In genomic region chr15:40894689-40895308, GRCh38 we compare ENCODE assay signal across 8 cellular contexts. TPM values are rescaled to one million over a fixed set of nuclear protein-coding genes. Genes with fewer than 3 reads are reported as not detected.
DNase-seq lines count a peak whose midpoint lies in the region; ATAC-seq and TF ChIP-seq lines count a peak whose summit lies in the region.

No MANE protein-coding gene starts in this region.

- H3K27ac ChIP-seq in A673 (ENCODE audit: low read depth, low read length, poor library complexity, severe bottlenecking) (peak overlapping the region; percentile 79), osteoblast (ENCODE audit: low read depth, low read length) (peak overlapping the region; percentile 98)

- peaks cover 6% of the 10 kb centered on the region for H3K4me1 ChIP-seq in A673 (ENCODE audit: insufficient read depth, low read length, poor library complexity, severe bottlenecking)
- peaks cover 15% of the 10 kb centered on the region for H3K4me1 ChIP-seq in osteoblast (ENCODE audit: insufficient read depth, low read length)

- H3K27me3 ChIP-seq in A673 (replicated peaks; ENCODE audit: insufficient read depth, low read depth, low read length, poor library complexity): no peaks in the 10 kb centered on the region
- no peaks in the 10 kb centered on the region for H3K27me3 ChIP-seq in osteoblast (ENCODE audit: insufficient read depth, low read length)

- H2AFZ ChIP-seq in osteoblast (ENCODE audit: low read length): peak overlapping the region; percentile 89

- ATAC-seq in HG03432 (IDR thresholded peaks at IDR 0.05; ENCODE audit: unreplicated experiment) (peak; percentile 41), GM18520 (IDR thresholded peaks at IDR 0.05; ENCODE audit: unreplicated experiment) (no peak)

- TF ChIP-seq CTCF in A673 (conservative IDR thresholded peaks at IDR 0.05; ENCODE audit: low read depth, low read length) (peak; percentile 47), GM12875 (IDR thresholded peaks at IDR 0.05; ENCODE audit: borderline replicate concordance, insufficient read depth, low read depth, low read length) (peak; percentile 75), osteoblast (IDR thresholded peaks at IDR 0.05; ENCODE audit: extremely low read depth, low read depth, low read length) (peak; percentile 70)

- BruUV-seq in A673 (replicated peaks; lab: Mats Ljungman, UMichigan): TSS peak; percentile 75

- H3K4me3 ChIP-seq in A673 (ENCODE audit: low read depth, low read length, poor library complexity, severe bottlenecking) (peak overlapping the region; percentile 95), GM12875 (ENCODE audit: low read depth, low read length) (peak overlapping the region; percentile 96), osteoblast (ENCODE audit: insufficient read depth, low read length) (peak overlapping the region; percentile 100)

- POLR2A ChIA-PET in A673 (lab: Charles Lee; ENCODE audit: low non-redundant PET): interaction anchor here (0.5 kb wide), 1 partner anchor 9 kb away, joined by 7 read pairs; no protein-coding TSS in a partner anchor

- peak overlapping the region; percentile 98 for H3K4me2 ChIP-seq in osteoblast (ENCODE audit: insufficient read depth, low read length)

- intact Hi-C loops in A673 (cut with micrococcal nuclease; ENCODE audit: unreplicated experiment): loop anchor here (1.0 kb wide), 1 partner anchor 35 kb away; no protein-coding TSS in a partner anchor

- H3K9me3 ChIP-seq in A673 (ENCODE audit: low read depth, low read length, poor library complexity, severe bottlenecking) (no peaks in the 10 kb centered on the region), osteoblast (ENCODE audit: low read depth, low read length) (no peaks in the 10 kb centered on the region)

- CTCF ChIA-PET in A673 (lab: Charles Lee): interaction anchor here (0.6 to 3.0 kb wide), 11 partner anchors 9 to 1402 kb away, joined by 3 to 103 read pairs (median 5); partner anchors contain the start of gene RHOV

- H3K79me2 ChIP-seq in osteoblast (ENCODE audit: insufficient read depth, low read length): peaks cover 53% of the 10 kb centered on the region

- H3K36me3 ChIP-seq in A673 (ENCODE audit: insufficient read depth, low read length, poor library complexity, severe bottlenecking) (peaks cover 9% of the 10 kb centered on the region), osteoblast (ENCODE audit: insufficient read depth, low read length) (peaks cover 32% of the 10 kb centered on the region)

- H4K20me1 ChIP-seq in osteoblast (ENCODE audit: insufficient read depth, low read length): peaks cover 15% of the 10 kb centered on the region

- DNase-seq in A673 (ENCODE audit: low spot score) (peak; percentile 87), SHP77 (lab: John Stamatoyannopoulos, UW) (peak; percentile 53 to 71), foreskin melanocyte (peak; percentile 52), osteoblast (ENCODE audit: insufficient read length, low spot score, missing footprints) (peak; percentile 95)
- peak; percentile 43 for DNase-seq in activated gamma-delta T cell treated with anti-CD3 and anti-CD28 coated beads, Interleukin-2, amount 50 U/mL, for 16 hours (ENCODE audit: low read depth)

RNA-seq across cellular contexts. Expression of gene VPS18, which starts 0.5 kb away (rescaled TPM):
- total RNA-seq in A673 (2021) (21.9 and 23.8 TPM in 2 replicates), osteoblast (55.4 and 60.8 TPM in 2 replicates)

RNA-seq across cellular contexts. Expression of gene RHOV, which starts 20.8 kb away (rescaled TPM):
- total RNA-seq in A673 (2021) (1.6 TPM in 2 replicates), osteoblast (0.36 TPM in 1 of 2 replicates, not detected in the other)

RNA-seq across cellular contexts. Expression of gene DLL4, which starts 34.3 kb away (rescaled TPM):
- total RNA-seq in A673 (2021) (0.11 and 0.15 TPM in 2 replicates), osteoblast (not detected in 2 replicates)

RNA-seq across cellular contexts. Expression of gene SPINT1, which starts 51.0 kb away (rescaled TPM):
- 1.9 and 3.3 TPM in 2 replicates for total RNA-seq in A673 (2021)
- 0.72 and 0.88 TPM in 2 replicates for total RNA-seq in osteoblast

RNA-seq across cellular contexts. Expression of gene CHAC1, which starts 58.5 kb away (rescaled TPM):
- 11.6 and 26.8 TPM in 2 replicates for total RNA-seq in A673 (2021)
- total RNA-seq in osteoblast: 30.0 and 30.1 TPM in 2 replicates

Comparison
In these comparisons a context has a peak if more than half of its experiments do, and no peak if none do; other contexts are left out.
1. DNase-seq: peak in every context shown above with its lines; median percentile 95 in osteoblast; 87 in A673; 62 in SHP77; 52 in foreskin melanocyte; 43 in activated gamma-delta T cell treated with anti-CD3 and anti-CD28 coated beads, Interleukin-2, amount 50 U/mL, for 16 hours.